1 cellular context compared by ENCODE assay signal in genomic region chr7:78165454-78165853, GRCh38.
TF ChIP-seq lines count a peak whose summit lies in the region.

No MANE protein-coding gene starts in this region.

TF ChIP-seq in WTC11, 78 proteins besides CTCF, POLR2A, EP300 and RAD21:
- TF ChIP-seq TEAD1 (CRISPR knock-in tag; IDR thresholded peaks at IDR 0.05) (peak; percentile 32; the same call in 1 of the 2 replicates), ETV6 (CRISPR knock-in tag; IDR thresholded peaks at IDR 0.05) (peak; percentile 94), FOXK1 (CRISPR knock-in tag; IDR thresholded peaks at IDR 0.05) (no peak), FOXP4 (CRISPR knock-in tag; IDR thresholded peaks at IDR 0.05) (peak; percentile 61; the same call in 1 of the 2 replicates)
